12 cellular contexts compared by ENCODE assay signal in genomic region chr21:45887121-45887611, GRCh38.
DNase-seq lines count a peak whose midpoint lies in the region; ATAC-seq and TF ChIP-seq lines count a peak whose summit lies in the region.
"Had no signal": no experiment of that assay in that cellular context is flagged by ENCODE, and none has a peak within 500 bp of the region (broad histone marks: within the 10 kb centered on the region; RNA-seq: fewer than 3 reads in every experiment).

No MANE protein-coding gene starts in this region.

- POLR2A ChIA-PET in SK-N-SH (lab: Yijun Ruan, JAX): interaction anchor here (0.6 to 2.5 kb wide), 3 partner anchors 10 to 331 kb away, joined by 4 to 23 read pairs (median 4); no protein-coding TSS in a partner anchor

- no peaks in the 10 kb centered on the region for H3K9me3 ChIP-seq in SK-N-SH

- TF ChIP-seq CTCF in SK-N-SH (IDR thresholded peaks at IDR 0.05): no peak

- no peaks in the 10 kb centered on the region for H3K36me3 ChIP-seq in SK-N-SH (replicated peaks in 1 of 2; ENCODE audit: control insufficient read depth in 1 of 2, insufficient read depth in 2 of 2, low read length in 1 of 2)

- TF ChIP-seq RAD21 in SK-N-SH (IDR thresholded peaks at IDR 0.05; ENCODE audit: low read length): 0 out of 2 replicates have a peak, but pooled peaks have one; percentile 10

- TF ChIP-seq EP300 in SK-N-SH (IDR thresholded peaks at IDR 0.05; ENCODE audit: borderline replicate concordance in 1 of 2, low read depth in 1 of 2, low read length in 1 of 2): no peak

- H3K27ac ChIP-seq in SK-N-SH (ENCODE audit: low read depth in 2 of 2, low read length in 1 of 2): peak overlapping the region in 1 of 2 experiments; percentile 96; a peak in 2 of 4 replicates
- H3K27ac ChIP-seq: 22Rv1 had no signal

- intact Hi-C loops in posterior cingulate gyrus (cut with DNase I): no loop called here

- CTCF ChIA-PET in SK-N-SH (lab: Yijun Ruan, JAX): interaction anchor here (0.9 to 1.9 kb wide), 6 partner anchors 8 to 331 kb away, joined by 3 to 10 read pairs (median 4); no protein-coding TSS in a partner anchor

- H2AFZ ChIP-seq in SK-N-SH (ENCODE audit: low read depth): no peak overlapping the region

- no peaks in the 10 kb centered on the region for H3K9me2 ChIP-seq in SK-N-SH

- H3K4me1 ChIP-seq in SK-N-SH (ENCODE audit: control insufficient read depth in 1 of 2, insufficient read depth in 2 of 2, low read depth in 1 of 2, low read length in 1 of 2): peaks cover 0 to 56% of the 10 kb centered on the region in 2 experiments; a peak in 2 of 4 replicates

- no peaks in the 10 kb centered on the region for H3K27me3 ChIP-seq in SK-N-SH (ENCODE audit: insufficient read depth)

- H4K20me1 ChIP-seq in SK-N-SH (ENCODE audit: insufficient read depth): no peaks in the 10 kb centered on the region; the same call in 1 of the 2 replicates

- no peak overlapping the region for H3K9ac ChIP-seq in SK-N-SH

- H3K4me3 ChIP-seq in SK-N-SH (ENCODE audit: low read depth in 2 of 2, low read length in 1 of 2): no peak overlapping the region

- DNase-seq in DMS 273 (lab: John Stamatoyannopoulos, UW; ENCODE audit: unreplicated experiment): peak; percentile 71
- DNase-seq in DMS 273 treated with DMSO at 0.1 percent for 48 hours (lab: John Stamatoyannopoulos, UW): no peak
- peak; percentile 85 for DNase-seq in SK-N-SH
- DNase-seq in fibroblast of peridontal ligament (ENCODE audit: extremely low read depth): peak; percentile 41
- DNase-seq in posterior cingulate gyrus: peak; percentile 41 to 96 (median 56)
- DNase-seq: cortex of kidney, H9 had no signal

- WGBS in SK-N-SH (ENCODE audit: low lambda C conversion rate): 86% methylated on average over 6 of the region's 6 CpGs

- ATAC-seq in GM19463 (IDR thresholded peaks at IDR 0.05; ENCODE audit: unreplicated experiment) (no peak), GM18868 (IDR thresholded peaks at IDR 0.05; ENCODE audit: unreplicated experiment) (no peak), GM19397 (IDR thresholded peaks at IDR 0.05; ENCODE audit: unreplicated experiment) (no peak)
- ATAC-seq: left lobe of liver had no signal

- H3K79me2 ChIP-seq in SK-N-SH (ENCODE audit: insufficient read depth): no peaks in the 10 kb centered on the region

- H3K4me2 ChIP-seq in SK-N-SH: no peak overlapping the region

- peaks cover 3% of the 10 kb centered on the region for H3F3A ChIP-seq in SK-N-SH (replicated peaks; ENCODE audit: insufficient read depth)

TF ChIP-seq in SK-N-SH, 30 proteins besides CTCF, POLR2A, EP300 and RAD21:
- TF ChIP-seq TCF12 (IDR thresholded peaks at IDR 0.05) (no peak), RCOR1 (IDR thresholded peaks at IDR 0.05; ENCODE audit: low read length) (0 out of 2 replicates have a peak, but pooled peaks have one; percentile 30), MXI1 (IDR thresholded peaks at IDR 0.05; ENCODE audit: low read depth, low read length) (peak; percentile 74; the same call in 1 of the 2 replicates)
